ENCODE assay signal across 8 cellular contexts in the genomic region with DNA sequence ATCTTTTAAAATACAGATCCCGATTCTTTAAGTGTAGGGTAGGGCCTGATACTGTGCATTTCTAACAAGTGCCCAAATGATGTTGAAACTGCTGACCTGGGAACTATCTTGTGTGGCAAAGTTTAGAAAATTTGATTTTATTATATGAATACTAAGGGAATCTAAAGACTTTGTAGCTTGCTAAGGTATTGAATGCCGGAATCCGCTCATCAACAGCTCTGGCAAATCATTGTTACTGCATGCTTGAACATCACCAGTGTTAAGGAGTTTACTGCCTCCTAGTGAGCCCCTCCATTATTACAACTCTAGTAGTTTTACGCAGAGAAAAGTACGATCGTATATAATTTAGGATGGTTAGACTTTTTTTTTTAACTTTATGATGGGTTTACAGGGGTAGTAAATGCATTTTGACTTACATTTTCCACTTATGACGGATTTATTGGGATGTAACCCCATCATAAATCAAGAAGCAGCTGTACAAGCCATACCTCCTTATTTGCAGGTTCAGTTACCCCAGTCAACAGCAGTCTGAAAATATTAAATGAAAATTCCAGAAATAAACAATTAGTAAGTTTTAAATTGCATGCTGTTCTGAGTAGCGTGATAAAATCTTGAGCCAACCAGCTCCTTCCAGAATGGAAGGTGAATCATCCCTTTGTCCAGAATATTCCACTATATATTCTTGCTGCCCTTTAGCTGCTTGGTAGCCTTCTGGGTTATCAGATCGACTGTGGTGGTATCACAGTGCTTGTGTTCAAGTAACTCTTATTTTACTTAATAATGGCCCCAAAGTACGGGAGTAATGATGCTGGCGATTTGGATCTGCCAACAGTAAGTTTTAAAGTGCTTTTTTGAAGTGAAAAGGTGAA. TPM values are rescaled to one million over a fixed set of nuclear protein-coding genes. Genes with fewer than 3 reads are reported as not detected.
A peak's percentile ranks its signal among the peaks of the same experiment; 100 is the strongest.
DNase-seq lines count a peak whose midpoint lies in the region; ATAC-seq and TF ChIP-seq lines count a peak whose summit lies in the region.

No MANE protein-coding gene starts in this region.

- peak overlapping the region; percentile 94 for H3K4me3 Mint-ChIP-seq in activated T-cell treated with anti-CD3 and anti-CD28 coated beads, Interleukin-2, amount 50 U/mL, for 24 hours
- H3K4me3 Mint-ChIP-seq in naive B cell = peak overlapping the region; percentile 93 to 99 (median 96)

- peaks cover 59% of the 10 kb centered on the region for H3K36me3 Mint-ChIP-seq in activated T-cell treated with anti-CD3 and anti-CD28 coated beads, Interleukin-2, amount 50 U/mL, for 24 hours (ENCODE audit: low read depth)
- H3K36me3 Mint-ChIP-seq in naive B cell = peaks cover 0 to 11% of the 10 kb centered on the region in 2 donors

- TF ChIP-seq CTCF in fibroblast of mammary gland (conservative IDR thresholded peaks at IDR 0.05; ENCODE audit: control insufficient read depth, insufficient read depth, low read depth, low read length) = peak; percentile 82

- ATAC-seq in GM21390 (IDR thresholded peaks at IDR 0.05; ENCODE audit: unreplicated experiment) = peak; percentile 49
- peak; percentile 65 to 67 for ATAC-seq in naive B cell (ENCODE audit: low read depth in 2 of 2)

- no peaks in the 10 kb centered on the region for H3K9me3 Mint-ChIP-seq in activated T-cell treated with anti-CD3 and anti-CD28 coated beads, Interleukin-2, amount 50 U/mL, for 24 hours
- no peaks in the 10 kb centered on the region for H3K9me3 Mint-ChIP-seq in naive B cell

- H3K4me1 Mint-ChIP-seq in activated T-cell treated with anti-CD3 and anti-CD28 coated beads, Interleukin-2, amount 50 U/mL, for 24 hours (ENCODE audit: low read depth) = peaks cover 49% of the 10 kb centered on the region
- H3K4me1 Mint-ChIP-seq in naive B cell = peaks cover 19 to 49% (median 40%) of the 10 kb centered on the region in 3 donors

- H3K27me3 Mint-ChIP-seq in activated T-cell treated with anti-CD3 and anti-CD28 coated beads, Interleukin-2, amount 50 U/mL, for 24 hours = no peaks in the 10 kb centered on the region
- H3K27me3 Mint-ChIP-seq in naive B cell = no peaks in the 10 kb centered on the region

- DNase-seq in DMS79 treated with DMSO at 0.1 percent for 48 hours (lab: John Stamatoyannopoulos, UW) = peak; percentile 81
- DNase-seq in HPDE6-E6E7 (ENCODE audit: extremely low spot score) = peak; percentile 33
- peak; percentile 56 for DNase-seq in NCI-H526 treated with DMSO at 0.1 percent for 48 hours (lab: John Stamatoyannopoulos, UW)
- DNase-seq in activated T-cell treated with anti-CD3 and anti-CD28 coated beads, Interleukin-2, amount 50 U/mL, for 24 hours = no peak
- peak; percentile 82 for DNase-seq in fibroblast of mammary gland (ENCODE audit: low read depth)
- DNase-seq in naive B cell = peak; percentile 53
- no peak for DNase-seq in effector CD8-positive, alpha-beta T cell (lab: John Stamatoyannopoulos, UW)

- H3K27ac Mint-ChIP-seq in activated T-cell treated with anti-CD3 and anti-CD28 coated beads, Interleukin-2, amount 50 U/mL, for 24 hours = peak overlapping the region; percentile 98
- H3K27ac Mint-ChIP-seq in naive B cell = peak overlapping the region; percentile 92 to 99 (median 96)

- H3K4me3 ChIP-seq in fibroblast of mammary gland (ENCODE audit: control insufficient read depth, low read depth, low read length) = peak overlapping the region; percentile 83

RNA-seq across cellular contexts. Expression of gene TYW3, which starts 0.9 kb away (rescaled TPM):
- polyA plus RNA-seq in naive B cell (ENCODE audit: low read depth in 6 of 6) = 10 to 100 TPM in 1 of 6 donors, 1 to 10 TPM in 5; 4.9 to 12.5 (median 8.7) TPM

RNA-seq across cellular contexts. Expression of gene CRYZ, which starts 1.0 kb away (rescaled TPM):
- polyA plus RNA-seq in naive B cell (ENCODE audit: low read depth in 6 of 6) = 10 to 100 TPM; 23.5 to 49.4 (median 42.5) TPM

Comparison
In these comparisons a context has a peak if more than half of its experiments do, and no peak if none do; other contexts are left out.
1. DNase-seq: peak in DMS79 treated with DMSO at 0.1 percent for 48 hours (single experiment), HPDE6-E6E7 (single experiment), NCI-H526 treated with DMSO at 0.1 percent for 48 hours (single experiment), fibroblast of mammary gland (single experiment) and naive B cell (single experiment); none in activated T-cell treated with anti-CD3 and anti-CD28 coated beads, Interleukin-2, amount 50 U/mL, for 24 hours (single experiment) and effector CD8-positive, alpha-beta T cell (single experiment).